10 cellular contexts compared by ENCODE assay signal in the genomic region with DNA sequence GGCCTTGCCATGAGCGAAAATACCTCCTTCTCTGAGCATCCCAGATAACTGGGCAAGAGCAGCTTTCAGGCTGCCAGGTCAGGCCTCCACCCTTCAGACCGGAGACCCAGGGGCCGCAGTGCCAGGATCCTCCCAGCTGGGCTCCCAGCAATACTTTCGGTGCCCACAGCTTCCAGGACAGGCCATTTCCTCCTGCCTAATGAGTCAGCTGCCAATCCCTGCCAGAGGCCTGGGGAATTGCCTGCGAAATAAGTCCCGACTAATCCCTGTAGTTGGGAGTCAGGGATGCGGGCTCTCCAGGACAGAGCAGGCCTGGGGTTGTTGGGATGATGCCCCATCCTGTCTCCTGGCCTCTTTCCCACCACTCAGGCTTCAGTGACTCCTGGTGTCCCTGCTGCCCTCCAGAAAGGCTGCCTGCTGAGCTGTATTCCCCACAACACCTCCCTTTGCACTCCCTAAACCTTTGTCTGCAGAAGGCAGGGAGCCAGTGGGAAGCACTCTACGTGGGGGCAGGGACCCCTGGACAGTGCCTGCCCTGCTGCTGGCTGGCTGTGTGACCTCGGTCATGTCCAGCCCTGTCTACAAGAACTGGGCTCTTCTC.
DNase-seq lines count a peak whose midpoint lies in the region; ATAC-seq and TF ChIP-seq lines count a peak whose summit lies in the region.
"Had no signal": no experiment of that assay in that cellular context is flagged by ENCODE, and none has a peak within 500 bp of the region (broad histone marks: within the 10 kb centered on the region; RNA-seq: fewer than 3 reads in every experiment).

No MANE protein-coding gene starts in this region.

- intact Hi-C loops in posterior cingulate gyrus (cut with DNase I), result no loop called here
- intact Hi-C loops in colonic mucosa (cut with DNase I), result loop anchor here (10.0 kb wide), 1 partner anchor 144 kb away; no protein-coding TSS in a partner anchor

- no peaks in the 10 kb centered on the region for H3K27me3 ChIP-seq in colonic mucosa
- H3K27me3 ChIP-seq: thyroid gland had no signal

- H3K27ac ChIP-seq in colonic mucosa, result no peak overlapping the region
- H3K27ac ChIP-seq: thyroid gland had no signal

- no peak for TF ChIP-seq CTCF in fibroblast of pulmonary artery (IDR thresholded peaks at IDR 0.05; ENCODE audit: low read length, missing control alignments)
- TF ChIP-seq CTCF in colonic mucosa (IDR thresholded peaks at IDR 0.05), result no peak

- H3K4me3 ChIP-seq in fibroblast of pulmonary artery (replicated peaks; ENCODE audit: low read depth, low read length) (no peak overlapping the region), colonic mucosa (no peak overlapping the region)
- H3K4me3 ChIP-seq: thyroid gland had no signal

- no peak overlapping the region for H3K9ac ChIP-seq in colonic mucosa (ENCODE audit: low read depth in 2 of 2, low read length in 2 of 2)

- ATAC-seq in SK-N-SH treated with all-trans-retinoic acid at 6 μM for 48 hours, result peak; percentile 57
- ATAC-seq: activated T-helper 17 cell treated with anti-CD3 and anti-CD28 coated beads, Interleukin-2, amount 50 U/mL, for 72 hours had no signal

- no peaks in the 10 kb centered on the region for H3K9me3 ChIP-seq in colonic mucosa
- H3K9me3 ChIP-seq: thyroid gland had no signal

- DNase-seq in EL, result peak; percentile 24
- DNase-seq in fibroblast of pulmonary artery (ENCODE audit: low read depth), result peak; percentile 6
- peak in 7 of 10 donors; percentile 21 to 86 (median 48) for DNase-seq in posterior cingulate gyrus
- no peak for DNase-seq in SHP77 treated with DMSO at 0.1 percent for 48 hours (lab: John Stamatoyannopoulos, UW)
- DNase-seq in colonic mucosa, result no peak
- no peak for DNase-seq in LoVo (ENCODE audit: low spot score)
- no peak for DNase-seq in MV-4-11 (lab: John Stamatoyannopoulos, UW)

- H3K36me3 ChIP-seq in colonic mucosa, result no peaks in the 10 kb centered on the region
- H3K36me3 ChIP-seq: thyroid gland had no signal

- no peaks in the 10 kb centered on the region for H3K4me1 ChIP-seq in colonic mucosa
- H3K4me1 ChIP-seq: thyroid gland had no signal

TF ChIP-seq in SK-N-SH treated with all-trans-retinoic acid at 6 μM for 48 hours, 23 proteins besides CTCF, POLR2A, EP300 and RAD21:
- TF ChIP-seq, protein P1, sequence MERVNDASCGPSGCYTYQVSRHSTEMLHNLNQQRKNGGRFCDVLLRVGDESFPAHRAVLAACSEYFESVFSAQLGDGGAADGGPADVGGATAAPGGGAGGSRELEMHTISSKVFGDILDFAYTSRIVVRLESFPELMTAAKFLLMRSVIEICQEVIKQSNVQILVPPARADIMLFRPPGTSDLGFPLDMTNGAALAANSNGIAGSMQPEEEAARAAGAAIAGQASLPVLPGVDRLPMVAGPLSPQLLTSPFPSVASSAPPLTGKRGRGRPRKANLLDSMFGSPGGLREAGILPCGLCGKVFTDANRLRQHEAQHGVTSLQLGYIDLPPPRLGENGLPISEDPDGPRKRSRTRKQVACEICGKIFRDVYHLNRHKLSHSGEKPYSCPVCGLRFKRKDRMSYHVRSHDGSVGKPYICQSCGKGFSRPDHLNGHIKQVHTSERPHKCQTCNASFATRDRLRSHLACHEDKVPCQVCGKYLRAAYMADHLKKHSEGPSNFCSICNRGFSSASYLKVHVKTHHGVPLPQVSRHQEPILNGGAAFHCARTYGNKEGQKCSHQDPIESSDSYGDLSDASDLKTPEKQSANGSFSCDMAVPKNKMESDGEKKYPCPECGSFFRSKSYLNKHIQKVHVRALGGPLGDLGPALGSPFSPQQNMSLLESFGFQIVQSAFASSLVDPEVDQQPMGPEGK (CRISPR knock-in tag; IDR thresholded peaks at IDR 0.05; ENCODE audit: borderline replicate concordance), result no peak
- TF ChIP-seq BACH2 (CRISPR knock-in tag; IDR thresholded peaks at IDR 0.05; ENCODE audit: borderline replicate concordance) (no peak), TCF4 (CRISPR knock-in tag; IDR thresholded peaks at IDR 0.05; ENCODE audit: borderline replicate concordance) (no peak), ZFP3 (CRISPR knock-in tag; IDR thresholded peaks at IDR 0.05) (no peak), TOX (CRISPR knock-in tag; IDR thresholded peaks at IDR 0.05; ENCODE audit: borderline replicate concordance) (no peak), ZNF565 (CRISPR knock-in tag; conservative IDR thresholded peaks at IDR 0.05; ENCODE audit: low read depth) (no peak), GLIS3 (CRISPR knock-in tag; IDR thresholded peaks at IDR 0.05) (no peak), ARNTL (CRISPR knock-in tag; IDR thresholded peaks at IDR 0.05; ENCODE audit: borderline replicate concordance, low read depth) (no peak), ESRRG (CRISPR knock-in tag; IDR thresholded peaks at IDR 0.05) (no peak), ZNF8 (CRISPR knock-in tag; IDR thresholded peaks at IDR 0.05) (no peak)
- TF ChIP-seq, protein P2, sequence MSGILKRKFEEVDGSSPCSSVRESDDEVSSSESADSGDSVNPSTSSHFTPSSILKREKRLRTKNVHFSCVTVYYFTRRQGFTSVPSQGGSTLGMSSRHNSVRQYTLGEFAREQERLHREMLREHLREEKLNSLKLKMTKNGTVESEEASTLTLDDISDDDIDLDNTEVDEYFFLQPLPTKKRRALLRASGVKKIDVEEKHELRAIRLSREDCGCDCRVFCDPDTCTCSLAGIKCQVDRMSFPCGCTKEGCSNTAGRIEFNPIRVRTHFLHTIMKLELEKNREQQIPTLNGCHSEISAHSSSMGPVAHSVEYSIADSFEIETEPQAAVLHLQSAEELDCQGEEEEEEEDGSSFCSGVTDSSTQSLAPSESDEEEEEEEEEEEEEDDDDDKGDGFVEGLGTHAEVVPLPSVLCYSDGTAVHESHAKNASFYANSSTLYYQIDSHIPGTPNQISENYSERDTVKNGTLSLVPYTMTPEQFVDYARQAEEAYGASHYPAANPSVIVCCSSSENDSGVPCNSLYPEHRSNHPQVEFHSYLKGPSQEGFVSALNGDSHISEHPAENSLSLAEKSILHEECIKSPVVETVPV (CRISPR knock-in tag; IDR thresholded peaks at IDR 0.05), result no peak
- TF ChIP-seq, protein P3, sequence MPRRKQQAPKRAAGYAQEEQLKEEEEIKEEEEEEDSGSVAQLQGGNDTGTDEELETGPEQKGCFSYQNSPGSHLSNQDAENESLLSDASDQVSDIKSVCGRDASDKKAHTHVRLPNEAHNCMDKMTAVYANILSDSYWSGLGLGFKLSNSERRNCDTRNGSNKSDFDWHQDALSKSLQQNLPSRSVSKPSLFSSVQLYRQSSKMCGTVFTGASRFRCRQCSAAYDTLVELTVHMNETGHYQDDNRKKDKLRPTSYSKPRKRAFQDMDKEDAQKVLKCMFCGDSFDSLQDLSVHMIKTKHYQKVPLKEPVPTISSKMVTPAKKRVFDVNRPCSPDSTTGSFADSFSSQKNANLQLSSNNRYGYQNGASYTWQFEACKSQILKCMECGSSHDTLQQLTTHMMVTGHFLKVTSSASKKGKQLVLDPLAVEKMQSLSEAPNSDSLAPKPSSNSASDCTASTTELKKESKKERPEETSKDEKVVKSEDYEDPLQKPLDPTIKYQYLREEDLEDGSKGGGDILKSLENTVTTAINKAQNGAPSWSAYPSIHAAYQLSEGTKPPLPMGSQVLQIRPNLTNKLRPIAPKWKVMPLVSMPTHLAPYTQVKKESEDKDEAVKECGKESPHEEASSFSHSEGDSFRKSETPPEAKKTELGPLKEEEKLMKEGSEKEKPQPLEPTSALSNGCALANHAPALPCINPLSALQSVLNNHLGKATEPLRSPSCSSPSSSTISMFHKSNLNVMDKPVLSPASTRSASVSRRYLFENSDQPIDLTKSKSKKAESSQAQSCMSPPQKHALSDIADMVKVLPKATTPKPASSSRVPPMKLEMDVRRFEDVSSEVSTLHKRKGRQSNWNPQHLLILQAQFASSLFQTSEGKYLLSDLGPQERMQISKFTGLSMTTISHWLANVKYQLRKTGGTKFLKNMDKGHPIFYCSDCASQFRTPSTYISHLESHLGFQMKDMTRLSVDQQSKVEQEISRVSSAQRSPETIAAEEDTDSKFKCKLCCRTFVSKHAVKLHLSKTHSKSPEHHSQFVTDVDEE (CRISPR knock-in tag; IDR thresholded peaks at IDR 0.05), result no peak
- TF ChIP-seq, protein P4, sequence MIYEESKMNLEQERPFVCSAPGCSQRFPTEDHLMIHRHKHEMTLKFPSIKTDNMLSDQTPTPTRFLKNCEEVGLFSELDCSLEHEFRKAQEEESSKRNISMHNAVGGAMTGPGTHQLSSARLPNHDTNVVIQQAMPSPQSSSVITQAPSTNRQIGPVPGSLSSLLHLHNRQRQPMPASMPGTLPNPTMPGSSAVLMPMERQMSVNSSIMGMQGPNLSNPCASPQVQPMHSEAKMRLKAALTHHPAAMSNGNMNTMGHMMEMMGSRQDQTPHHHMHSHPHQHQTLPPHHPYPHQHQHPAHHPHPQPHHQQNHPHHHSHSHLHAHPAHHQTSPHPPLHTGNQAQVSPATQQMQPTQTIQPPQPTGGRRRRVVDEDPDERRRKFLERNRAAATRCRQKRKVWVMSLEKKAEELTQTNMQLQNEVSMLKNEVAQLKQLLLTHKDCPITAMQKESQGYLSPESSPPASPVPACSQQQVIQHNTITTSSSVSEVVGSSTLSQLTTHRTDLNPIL (CRISPR knock-in tag; IDR thresholded peaks at IDR 0.05; ENCODE audit: low read depth), result no peak

Comparison
In these comparisons a context has a peak if more than half of its experiments do, and no peak if none do; other contexts are left out.
1. DNase-seq: peak in EL (single experiment), fibroblast of pulmonary artery (single experiment) and posterior cingulate gyrus (7 of 10); none in SHP77 treated with DMSO at 0.1 percent for 48 hours (single experiment), colonic mucosa (single experiment), LoVo (single experiment) and MV-4-11 (single experiment).